13 cellular contexts compared by ENCODE assay signal in the genomic region with DNA sequence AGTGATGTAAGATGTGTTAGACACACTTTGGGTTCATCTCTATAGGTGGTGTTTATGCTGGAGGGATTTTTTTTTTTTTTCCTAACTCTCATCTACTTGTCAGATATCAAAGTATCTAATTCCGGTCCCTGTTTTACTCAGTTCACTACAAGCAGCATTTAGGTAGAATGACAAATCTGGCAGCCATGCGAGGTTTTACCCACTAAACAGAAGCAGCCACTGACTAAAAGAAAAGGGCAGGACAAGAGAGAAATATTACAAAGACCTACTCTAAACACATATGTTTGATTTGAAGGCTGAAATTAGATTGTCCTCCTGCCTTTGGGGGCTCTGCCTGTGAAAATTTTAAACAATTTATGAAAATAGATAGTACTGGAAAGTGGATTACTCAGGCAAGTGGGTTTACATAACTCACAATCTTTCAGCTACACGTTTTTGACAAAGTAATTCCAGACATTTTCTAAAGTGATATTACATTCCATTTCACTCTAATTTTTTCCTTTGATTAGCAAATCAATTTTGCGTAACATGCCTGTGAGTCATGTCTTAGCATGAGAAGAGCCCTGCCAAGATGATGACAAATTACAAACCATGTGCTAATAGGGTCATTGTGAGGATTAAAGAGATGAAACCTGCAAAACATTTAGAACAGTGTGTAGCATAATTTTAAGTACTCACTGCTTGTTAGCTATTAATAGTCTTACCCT.
DNase-seq lines count a peak whose midpoint lies in the region; FAIRE-seq and TF ChIP-seq lines count a peak whose summit lies in the region.
"Had no signal": no experiment of that assay in that cellular context is flagged by ENCODE, and none has a peak within 500 bp of the region (broad histone marks: within the 10 kb centered on the region; RNA-seq: fewer than 3 reads in every experiment).

No MANE protein-coding gene starts in this region.

- H3K9me3 Mint-ChIP-seq in endothelial cell (ENCODE audit: unreplicated experiment): peaks cover 5% of the 10 kb centered on the region
- H3K9me3 Mint-ChIP-seq: natural killer cell had no signal

- TF ChIP-seq CTCF in fibroblast of mammary gland (conservative IDR thresholded peaks at IDR 0.05; ENCODE audit: control insufficient read depth, insufficient read depth, low read depth, low read length) (no peak), endothelial cell (IDR thresholded peaks at IDR 0.05; ENCODE audit: unreplicated experiment) (no peak)

- no peak for FAIRE-seq in frontal cortex (lab: Jason Lieb, UNC)

- H3K27me3 Mint-ChIP-seq in endothelial cell (ENCODE audit: unreplicated experiment): no peaks in the 10 kb centered on the region

- H3K4me1 Mint-ChIP-seq in endothelial cell (ENCODE audit: unreplicated experiment): peaks cover 17% of the 10 kb centered on the region
- H3K4me1 Mint-ChIP-seq: natural killer cell had no signal

- DNase-seq in GOT3 (lab: John Stamatoyannopoulos, UW) (peak; percentile 58), RPMI7951 (ENCODE audit: low read depth) (peak; percentile 41), fibroblast of mammary gland (ENCODE audit: low read depth) (peak; percentile 92), stromal cell of bone marrow (ENCODE audit: low read depth) (peak; percentile 77), endothelial cell (ENCODE audit: low spot score) (no peak), frontal cortex (ENCODE audit: low spot score in 2 of 2) (no peak), OCI-M2 (lab: John Stamatoyannopoulos, UW; ENCODE audit: unreplicated experiment) (no peak), NCI-H345 (lab: John Stamatoyannopoulos, UW) (no peak)
- DNase-seq: cortex of kidney; natural killer cell; NCI-H1092 treated with DMSO at 0.1 percent for 48 hours; stimulated activated CD4-positive, alpha-beta T cell treated with anti-CD3 and anti-CD28 coated beads, Interleukin-15, amount 100 ng/mL, for 24 hours had no signal

- no peak overlapping the region for H3K4me3 Mint-ChIP-seq in endothelial cell (ENCODE audit: unreplicated experiment)
- H3K4me3 Mint-ChIP-seq: natural killer cell had no signal

- no peak overlapping the region for H3K27ac Mint-ChIP-seq in endothelial cell (ENCODE audit: unreplicated experiment)
- H3K27ac Mint-ChIP-seq: natural killer cell had no signal

- H3K36me3 Mint-ChIP-seq in endothelial cell (ENCODE audit: low read depth, unreplicated experiment): peaks cover 4% of the 10 kb centered on the region
- H3K36me3 Mint-ChIP-seq: natural killer cell had no signal

- H3K4me3 ChIP-seq in fibroblast of mammary gland (ENCODE audit: control insufficient read depth, low read depth, low read length): no peak overlapping the region
- H3K4me3 ChIP-seq: PC-9 had no signal

Comparison
In these comparisons a context has a peak if more than half of its experiments do, and no peak if none do; other contexts are left out.
1. DNase-seq: peak in GOT3 (single experiment), RPMI7951 (single experiment), fibroblast of mammary gland (single experiment) and stromal cell of bone marrow (single experiment); none in endothelial cell (single experiment), frontal cortex (0 of 2), OCI-M2 (single experiment) and NCI-H345 (single experiment).